In the genomic region with DNA sequence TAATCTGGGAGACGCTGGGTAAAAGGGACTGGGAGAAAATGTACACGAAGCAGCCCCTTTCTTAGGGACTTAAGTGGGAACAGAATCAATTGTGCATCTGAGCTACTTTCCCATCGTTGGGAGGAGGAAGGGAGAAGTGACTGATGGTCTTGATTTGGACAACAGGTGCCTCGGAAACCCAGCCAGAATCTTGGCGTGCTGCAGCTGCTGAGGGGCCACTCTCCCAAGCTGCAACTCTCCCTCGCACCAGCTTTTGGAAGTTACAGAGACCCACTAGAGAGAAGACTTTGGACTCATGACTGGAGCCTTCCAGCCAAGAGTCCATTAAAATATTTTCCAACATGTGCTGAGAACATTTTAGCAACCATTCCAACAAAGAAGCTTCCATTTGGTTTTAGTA, we compare ENCODE assay signal across 33 cellular contexts.
"Had no signal": no experiment of that assay in that cellular context is flagged by ENCODE, and none has a peak within 500 bp of the region (broad histone marks: within the 10 kb centered on the region; RNA-seq: fewer than 3 reads in every experiment).

No MANE protein-coding gene starts in this region.

- H3K4me2 ChIP-seq: KMS-11 had no signal

- H3K27ac ChIP-seq: brain microvascular endothelial cell, KMS-11, Peyer's patch, WERI-Rb-1 had no signal

- H3K36me3 ChIP-seq: brain microvascular endothelial cell, WERI-Rb-1 had no signal

- H3K27me3 Mint-ChIP-seq: activated CD4-positive, alpha-beta T cell treated with anti-CD3 and anti-CD28 coated beads, Interleukin-2, amount 10 ng/mL, durations not matched to agents 24 days and 14 days; activated naive CD8-positive, alpha-beta T cell treated with anti-CD3 and anti-CD28 coated beads for 36 hours; activated T-helper 17 cell treated with anti-CD3 and anti-CD28 coated beads, Interleukin-2, amount 50 U/mL, for 72 hours had no signal

- H3K27ac Mint-ChIP-seq: activated CD4-positive, alpha-beta T cell treated with anti-CD3 and anti-CD28 coated beads, Interleukin-2, amount 10 ng/mL, durations not matched to agents 24 days and 14 days; activated CD8-positive, alpha-beta T cell treated with anti-CD3 and anti-CD28 coated beads, Interleukin-2, amount 10 ng/mL, durations not matched to agents 7 days and 5 days; activated naive CD8-positive, alpha-beta T cell treated with anti-CD3 and anti-CD28 coated beads for 36 hours; activated T-helper 17 cell treated with anti-CD3 and anti-CD28 coated beads, Interleukin-2, amount 50 U/mL, for 72 hours had no signal

- DNase-seq: activated CD4-positive, alpha-beta T cell treated with anti-CD3 and anti-CD28 coated beads for 1 hour; activated CD4-positive, alpha-beta T cell treated with anti-CD3 and anti-CD28 coated beads, Interleukin-2, amount 10 ng/mL, durations not matched to agents 24 days and 14 days; activated CD4-positive, alpha-beta T cell treated with anti-CD3 and anti-CD28 coated beads, Interleukin-2, amount 50 U/mL, for 48 hours; activated CD4-positive, CD25-positive, alpha-beta regulatory T cell; activated CD8-positive, alpha-beta T cell treated with anti-CD3 and anti-CD28 coated beads, Interleukin-2, amount 10 ng/mL, durations not matched to agents 7 days and 5 days; activated effector memory CD4-positive, alpha-beta T cell treated with anti-CD3 and anti-CD28 coated beads, Interleukin-2, amount 50 U/mL, for 16 hours; activated naive CD4-positive, alpha-beta T cell; activated naive CD4-positive, alpha-beta T cell treated with anti-CD3 and anti-CD28 coated beads, Interleukin-2, amount 50 U/mL, for 16 hours; activated naive CD8-positive, alpha-beta T cell treated with anti-CD3 and anti-CD28 coated beads for 36 hours; activated T-cell treated with anti-CD3 and anti-CD28 coated beads, Interleukin-2, amount 50 U/mL, for 72 hours; amniotic stem cell; aorta; brain microvascular endothelial cell; central memory CD4-positive, alpha-beta T cell; MM.1S; MV-4-11; NCI-H1092; NCI-H1436 treated with DMSO at 0.1 percent for 48 hours; NCI-H1694 treated with DMSO at 0.1 percent for 48 hours; NCI-H2029; NCI-H345; NCI-H524 treated with DMSO at 0.1 percent for 48 hours; NK-92 treated with Interleukin-12 subunit alpha and Interleukin-12 subunit beta, amount 100 ng/mL, for 24 hours; PC-3; Peyer's patch; RPMI8226; SHP77 treated with DMSO at 0.1 percent for 48 hours; SW 1271; T-helper 1 cell; T1000; WERI-Rb-1 had no signal

- H3K4me1 Mint-ChIP-seq: activated T-helper 17 cell treated with anti-CD3 and anti-CD28 coated beads, Interleukin-2, amount 50 U/mL, for 72 hours had no signal

- ATAC-seq: activated CD8-positive, alpha-beta T cell treated with anti-CD3 and anti-CD28 coated beads, Interleukin-2, amount 10 ng/mL, durations not matched to agents 7 days and 5 days; activated T-cell treated with anti-CD3 and anti-CD28 coated beads, Interleukin-2, amount 50 U/mL, for 72 hours; activated T-helper 17 cell treated with anti-CD3 and anti-CD28 coated beads, Interleukin-2, amount 50 U/mL, for 72 hours; PC-3 had no signal

- H3K9ac ChIP-seq: KMS-11 had no signal

- H3K9me3 Mint-ChIP-seq: activated CD4-positive, alpha-beta T cell treated with anti-CD3 and anti-CD28 coated beads, Interleukin-2, amount 10 ng/mL, durations not matched to agents 24 days and 14 days; activated naive CD8-positive, alpha-beta T cell treated with anti-CD3 and anti-CD28 coated beads for 36 hours; activated T-cell treated with anti-CD3 and anti-CD28 coated beads, Interleukin-2, amount 50 U/mL, for 72 hours; activated T-helper 17 cell treated with anti-CD3 and anti-CD28 coated beads, Interleukin-2, amount 50 U/mL, for 72 hours had no signal

- H3K9me3 ChIP-seq: Peyer's patch had no signal

- H3K4me1 ChIP-seq: Peyer's patch had no signal

- H3K4me3 ChIP-seq: Peyer's patch had no signal

- H3K27me3 ChIP-seq: brain microvascular endothelial cell, Peyer's patch had no signal

- H3K4me3 Mint-ChIP-seq: activated CD4-positive, alpha-beta T cell treated with anti-CD3 and anti-CD28 coated beads, Interleukin-2, amount 10 ng/mL, durations not matched to agents 24 days and 14 days; activated CD8-positive, alpha-beta T cell treated with anti-CD3 and anti-CD28 coated beads, Interleukin-2, amount 10 ng/mL, durations not matched to agents 7 days and 5 days; activated naive CD8-positive, alpha-beta T cell treated with anti-CD3 and anti-CD28 coated beads for 36 hours; activated T-cell treated with anti-CD3 and anti-CD28 coated beads, Interleukin-2, amount 50 U/mL, for 72 hours; activated T-helper 17 cell treated with anti-CD3 and anti-CD28 coated beads, Interleukin-2, amount 50 U/mL, for 72 hours had no signal
